ENCODE assay signal across 13 cellular contexts in genomic region chr2:124325667-124326425, GRCh38.
A peak's percentile ranks its signal among the peaks of the same experiment; 100 is the strongest.
DNase-seq lines count a peak whose midpoint lies in the region; ATAC-seq and TF ChIP-seq lines count a peak whose summit lies in the region.
"Had no signal": no experiment of that assay in that cellular context is flagged by ENCODE, and none has a peak within 500 bp of the region (broad histone marks: within the 10 kb centered on the region; RNA-seq: fewer than 3 reads in every experiment).

No MANE protein-coding gene starts in this region.

- TF ChIP-seq CTCF in MCF 10A (IDR thresholded peaks at IDR 0.05; ENCODE audit: unreplicated experiment), result peak; percentile 14
- no peak for TF ChIP-seq CTCF in breast epithelium (IDR thresholded peaks at IDR 0.05)
- peak; percentile 63 for TF ChIP-seq CTCF in endothelial cell (IDR thresholded peaks at IDR 0.05; ENCODE audit: unreplicated experiment)

- no peaks in the 10 kb centered on the region for H3K4me1 ChIP-seq in breast epithelium
- H3K4me1 ChIP-seq in aorta (ENCODE audit: control insufficient read depth in 1 of 2, insufficient read depth in 2 of 2, low read length in 2 of 2), result no peaks in the 10 kb centered on the region
- H3K4me1 ChIP-seq: body of pancreas had no signal

- no peaks in the 10 kb centered on the region for H3K27me3 Mint-ChIP-seq in MCF 10A (ENCODE audit: insufficient read depth, unreplicated experiment)
- peaks cover 2% of the 10 kb centered on the region for H3K27me3 Mint-ChIP-seq in endothelial cell (ENCODE audit: unreplicated experiment)
- no peaks in the 10 kb centered on the region for H3K27me3 Mint-ChIP-seq in activated T-cell treated with anti-CD3 and anti-CD28 coated beads, Interleukin-2, amount 50 U/mL, for 4 hours (ENCODE audit: low read depth)
- H3K27me3 Mint-ChIP-seq: stimulated activated naive CD8-positive, alpha-beta T cell treated with anti-CD3 and anti-CD28 coated beads, Interleukin-15, Interleukin-2, amounts not matched to agents 100 ng/mL and 50 ng/mL, for 24 hours had no signal

- intact Hi-C loops in MCF 10A (cut with micrococcal nuclease), result loop anchor here (10.0 kb wide), 1 partner anchor 489 kb away; no protein-coding TSS in a partner anchor
- intact Hi-C loops in breast epithelium (cut with DNase I; ENCODE audit: low total_unique reads), result no loop called here
- intact Hi-C loops in aorta (cut with DNase I), result no loop called here

- H3K27ac ChIP-seq in breast epithelium (no peak overlapping the region), aorta (ENCODE audit: low read depth in 1 of 2, low read length in 2 of 2) (no peak overlapping the region)
- H3K27ac ChIP-seq: body of pancreas had no signal

- no peak for ATAC-seq in activated T-cell treated with anti-CD3 and anti-CD28 coated beads, Interleukin-2, amount 50 U/mL, for 4 hours
- ATAC-seq in GM19035 (IDR thresholded peaks at IDR 0.05; ENCODE audit: unreplicated experiment) (no peak), aorta (ENCODE audit: low FRiP score) (no peak)
- ATAC-seq: body of pancreas had no signal

- H3K4me1 Mint-ChIP-seq in MCF 10A (ENCODE audit: insufficient read depth, unreplicated experiment) (peaks cover 10% of the 10 kb centered on the region), endothelial cell (ENCODE audit: unreplicated experiment) (peaks cover 13% of the 10 kb centered on the region)
- no peaks in the 10 kb centered on the region for H3K4me1 Mint-ChIP-seq in activated T-cell treated with anti-CD3 and anti-CD28 coated beads, Interleukin-2, amount 50 U/mL, for 4 hours (ENCODE audit: low read depth)

- TF ChIP-seq POLR2A in breast epithelium (IDR thresholded peaks at IDR 0.05), result no peak

- peaks cover 7% of the 10 kb centered on the region for H3K9me3 Mint-ChIP-seq in MCF 10A (ENCODE audit: unreplicated experiment)
- no peaks in the 10 kb centered on the region for H3K9me3 Mint-ChIP-seq in endothelial cell (ENCODE audit: unreplicated experiment)
- peaks cover 6% of the 10 kb centered on the region for H3K9me3 Mint-ChIP-seq in activated T-cell treated with anti-CD3 and anti-CD28 coated beads, Interleukin-2, amount 50 U/mL, for 4 hours

- H3K27ac Mint-ChIP-seq in MCF 10A (ENCODE audit: low read depth, unreplicated experiment) (no peak overlapping the region), endothelial cell (ENCODE audit: unreplicated experiment) (no peak overlapping the region)
- H3K27ac Mint-ChIP-seq: stimulated activated naive CD8-positive, alpha-beta T cell treated with anti-CD3 and anti-CD28 coated beads, Interleukin-15, Interleukin-2, amounts not matched to agents 100 ng/mL and 50 ng/mL, for 24 hours had no signal

- no peaks in the 10 kb centered on the region for H3K27me3 ChIP-seq in breast epithelium
- peaks cover 0 to 2% of the 10 kb centered on the region in 2 donors for H3K27me3 ChIP-seq in aorta (ENCODE audit: control insufficient read depth in 1 of 2, insufficient read depth in 2 of 2, low read length in 1 of 2)
- H3K27me3 ChIP-seq: body of pancreas had no signal

- WGBS in aorta, 2 donors, result 39 to 63% methylated on average over 3 of the region's 3 CpGs

- BruUV-seq in MCF 10A (replicated peaks; lab: Mats Ljungman, UMichigan), result no TSS peak

- H3K4me3 ChIP-seq in breast epithelium (no peak overlapping the region), aorta (ENCODE audit: low read length in 2 of 2) (no peak overlapping the region)
- H3K4me3 ChIP-seq: body of pancreas had no signal

- H3K9me3 ChIP-seq in breast epithelium (no peaks in the 10 kb centered on the region), aorta (ENCODE audit: control insufficient read depth, low read length) (peaks cover 2% of the 10 kb centered on the region)
- H3K9me3 ChIP-seq: body of pancreas had no signal

- H3K36me3 Mint-ChIP-seq in MCF 10A (ENCODE audit: insufficient read depth, unreplicated experiment) (peaks cover 12% of the 10 kb centered on the region), endothelial cell (ENCODE audit: low read depth, unreplicated experiment) (no peaks in the 10 kb centered on the region)
- no peaks in the 10 kb centered on the region for H3K36me3 Mint-ChIP-seq in activated T-cell treated with anti-CD3 and anti-CD28 coated beads, Interleukin-2, amount 50 U/mL, for 4 hours (ENCODE audit: insufficient read depth)

- H3K36me3 ChIP-seq in breast epithelium, result no peaks in the 10 kb centered on the region
- no peaks in the 10 kb centered on the region for H3K36me3 ChIP-seq in aorta (ENCODE audit: control insufficient read depth in 1 of 2, insufficient read depth in 2 of 2, low read length in 1 of 2)

- CTCF ChIA-PET in MCF 10A (lab: Yijun Ruan, JAX), result interaction anchor here (0.7 to 1.3 kb wide), 3 partner anchors 221 to 422 kb away, joined by 3 to 4 read pairs (median 3); no protein-coding TSS in a partner anchor

- POLR2A ChIA-PET in MCF 10A (lab: Yijun Ruan, JAX), result no interaction called here

- H3K4me3 Mint-ChIP-seq in MCF 10A (ENCODE audit: unreplicated experiment) (no peak overlapping the region), endothelial cell (ENCODE audit: unreplicated experiment) (no peak overlapping the region)
- H3K4me3 Mint-ChIP-seq in activated T-cell treated with anti-CD3 and anti-CD28 coated beads, Interleukin-2, amount 50 U/mL, for 4 hours, result no peak overlapping the region
- H3K4me3 Mint-ChIP-seq: stimulated activated naive CD8-positive, alpha-beta T cell treated with anti-CD3 and anti-CD28 coated beads, Interleukin-15, Interleukin-2, amounts not matched to agents 100 ng/mL and 50 ng/mL, for 24 hours had no signal

- DNase-seq in MCF 10A (ENCODE audit: unreplicated experiment) (peak; percentile 17), breast epithelium (ENCODE audit: low spot score in 2 of 2) (no peak), NCI-H524 treated with DMSO at 0.1 percent for 48 hours (lab: John Stamatoyannopoulos, UW) (peak; percentile 8), endothelial cell (ENCODE audit: low spot score) (no peak), aorta (no peak)
- DNase-seq in activated CD4-positive, alpha-beta T cell treated with anti-CD3 and anti-CD28 coated beads, Interleukin-2, amount 50 U/mL, for 4 hours, result no peak
- DNase-seq in activated T-cell treated with anti-CD3 and anti-CD28 coated beads, Interleukin-2, amount 50 U/mL, for 4 hours, result no peak
- DNase-seq: body of pancreas, NCI-H748 treated with DMSO at 0.1 percent for 48 hours, nucleus accumbens, T-helper 9 cell had no signal

Comparison
In these comparisons a context has a peak if more than half of its experiments do, and no peak if none do; other contexts are left out.
1. DNase-seq: peak in MCF 10A (single experiment) and NCI-H524 treated with DMSO at 0.1 percent for 48 hours (single experiment); none in breast epithelium (0 of 2), endothelial cell (single experiment), activated CD4-positive, alpha-beta T cell treated with anti-CD3 and anti-CD28 coated beads, Interleukin-2, amount 50 U/mL, for 4 hours (0 of 2), activated T-cell treated with anti-CD3 and anti-CD28 coated beads, Interleukin-2, amount 50 U/mL, for 4 hours (single experiment) and aorta (0 of 2).
2. CTCF ChIP-seq: peak in MCF 10A (single experiment) and endothelial cell (single experiment); none in breast epithelium (0 of 3).